In genomic region chr10:119370972-119371703, GRCh38 we compare ENCODE assay signal across 1 cellular context.
TF ChIP-seq lines count a peak whose summit lies in the region.

No MANE protein-coding gene starts in this region.

TF ChIP-seq in HEK293, 187 proteins besides CTCF, POLR2A, EP300 and RAD21 (continued from another document):
- TF ChIP-seq ZNF133 (tag by site-specific recombination; IDR thresholded peaks at IDR 0.05) = no peak
- TF ChIP-seq ZNF610 (tag by site-specific recombination; IDR thresholded peaks at IDR 0.05; ENCODE audit: borderline replicate concordance) = no peak
- TF ChIP-seq ZBTB8A (tag by site-specific recombination; IDR thresholded peaks at IDR 0.05) = 0 out of 2 replicates have a peak, but pooled peaks have one; percentile 30
- TF ChIP-seq ZNF692 (tag by site-specific recombination; IDR thresholded peaks at IDR 0.05) = no peak
- peak; percentile 63; the same call in 1 of the 2 replicates for TF ChIP-seq ZNF341 (tag by site-specific recombination; IDR thresholded peaks at IDR 0.05; ENCODE audit: low read depth)
- TF ChIP-seq ZNF623 (tag by site-specific recombination; IDR thresholded peaks at IDR 0.05) = no peak
- TF ChIP-seq YY1 (tag by site-specific recombination; IDR thresholded peaks at IDR 0.05) = no peak
- TF ChIP-seq ZNF585B (tag by site-specific recombination; IDR thresholded peaks at IDR 0.05) = no peak
- TF ChIP-seq ZSCAN23 (tag by site-specific recombination; IDR thresholded peaks at IDR 0.05) = no peak
- TF ChIP-seq TSHZ1 (tag by site-specific recombination; IDR thresholded peaks at IDR 0.05; ENCODE audit: borderline replicate concordance) = no peak
- no peak for TF ChIP-seq ZNF473 (tag by site-specific recombination; IDR thresholded peaks at IDR 0.05)
- TF ChIP-seq ZNF18 (tag by site-specific recombination; IDR thresholded peaks at IDR 0.05) = no peak
- no peak for TF ChIP-seq AEBP2 (tag by site-specific recombination; IDR thresholded peaks at IDR 0.05; ENCODE audit: borderline replicate concordance)
- TF ChIP-seq ZNF658 (tag by site-specific recombination; IDR thresholded peaks at IDR 0.05) = no peak
- no peak for TF ChIP-seq WT1 (tag by site-specific recombination; IDR thresholded peaks at IDR 0.05)
- no peak for TF ChIP-seq PATZ1 (tag by site-specific recombination; IDR thresholded peaks at IDR 0.05)
- no peak for TF ChIP-seq ZNF426 (tag by site-specific recombination; IDR thresholded peaks at IDR 0.05)
- TF ChIP-seq BCL11A (tag by site-specific recombination; IDR thresholded peaks at IDR 0.05; ENCODE audit: low read depth) = no peak
- TF ChIP-seq PRDM10 (tag by site-specific recombination; IDR thresholded peaks at IDR 0.05) = no peak
- TF ChIP-seq ZNF324 (tag by site-specific recombination; IDR thresholded peaks at IDR 0.05) = no peak
- TF ChIP-seq ZNF513 (tag by site-specific recombination; IDR thresholded peaks at IDR 0.05) = no peak
